In the genomic region with DNA sequence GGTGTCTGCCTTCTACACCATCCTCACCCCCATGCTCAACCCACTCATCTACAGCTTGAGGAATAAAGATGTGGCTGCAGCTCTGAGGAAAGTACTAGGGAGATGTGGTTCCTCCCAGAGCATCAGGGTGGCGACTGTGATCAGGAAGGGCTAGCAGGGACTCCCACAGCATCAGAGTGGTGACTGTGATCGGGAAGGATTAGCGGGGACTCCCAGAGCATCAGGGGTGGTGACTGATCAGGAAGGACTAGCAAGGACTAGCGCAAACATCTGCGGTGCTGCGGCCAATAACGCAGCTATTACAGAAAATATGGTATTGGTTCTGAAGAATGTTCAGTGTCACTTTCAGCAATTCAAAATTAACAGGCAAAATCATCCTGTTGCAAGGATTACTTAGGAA, we compare ENCODE assay signal across 6 cellular contexts. TPM values are rescaled to one million over a fixed set of nuclear protein-coding genes. Genes with fewer than 3 reads are reported as not detected.
"Had no signal": no experiment of that assay in that cellular context is flagged by ENCODE, and none has a peak within 500 bp of the region (broad histone marks: within the 10 kb centered on the region; RNA-seq: fewer than 3 reads in every experiment).

No MANE protein-coding gene starts in this region.

RNA-seq across cellular contexts. Expression of gene OR2T2, which starts 8.2 kb away (rescaled TPM):
- total RNA-seq: HepG2, HT-29, HT1080, IMR-90, K562 had no signal
- polyA plus RNA-seq: HepG2, IgD-negative memory B cell, IMR-90, K562 had no signal

RNA-seq across cellular contexts. Expression of gene OR2T3, which starts 19.5 kb away (rescaled TPM):
- total RNA-seq: HepG2, HT-29, HT1080, IMR-90, K562 had no signal
- polyA plus RNA-seq: HepG2, IgD-negative memory B cell, IMR-90, K562 had no signal

RNA-seq across cellular contexts. Expression of gene OR2T5, which starts 34.8 kb away (rescaled TPM):
- total RNA-seq: HepG2, HT-29, HT1080, IMR-90, K562 had no signal
- polyA plus RNA-seq: HepG2, IMR-90, K562 had no signal

RNA-seq across cellular contexts. Expression of gene OR2T1, which starts 50.8 kb away (rescaled TPM):
- total RNA-seq: HepG2, HT-29, HT1080, IMR-90, K562 had no signal
- polyA plus RNA-seq: HepG2, IgD-negative memory B cell, IMR-90, K562 had no signal

RNA-seq across cellular contexts. Expression of gene OR2G6, which starts 54.3 kb away (rescaled TPM):
- total RNA-seq: HepG2, HT-29, HT1080, IMR-90, K562 had no signal
- polyA plus RNA-seq: HepG2, IgD-negative memory B cell, IMR-90, K562 had no signal
